1 cellular context compared by ENCODE assay signal in the genomic region with DNA sequence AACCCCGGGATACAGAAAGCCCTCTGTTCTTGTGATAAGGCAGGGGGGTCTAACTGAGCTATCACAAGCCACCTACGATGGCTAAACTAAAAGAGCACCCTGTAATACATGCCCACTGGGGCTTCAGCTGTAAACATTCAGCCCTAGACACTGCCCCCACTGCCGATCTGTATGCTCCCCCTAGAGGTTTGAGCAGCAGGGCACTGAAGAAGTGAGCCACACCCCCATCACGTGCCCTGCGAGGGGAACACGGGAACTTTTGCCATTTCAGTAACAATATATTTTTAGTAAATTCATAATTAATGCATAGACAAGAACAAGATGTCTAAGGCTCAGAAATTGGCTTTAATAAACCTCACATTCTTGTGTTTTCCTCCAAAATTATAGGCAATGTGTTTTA.
TF ChIP-seq lines count a peak whose summit lies in the region.

No MANE protein-coding gene starts in this region.

TF ChIP-seq in GM12878, 131 proteins besides CTCF, POLR2A, EP300 and RAD21 (continued from another document):
- TF ChIP-seq, protein P1, sequence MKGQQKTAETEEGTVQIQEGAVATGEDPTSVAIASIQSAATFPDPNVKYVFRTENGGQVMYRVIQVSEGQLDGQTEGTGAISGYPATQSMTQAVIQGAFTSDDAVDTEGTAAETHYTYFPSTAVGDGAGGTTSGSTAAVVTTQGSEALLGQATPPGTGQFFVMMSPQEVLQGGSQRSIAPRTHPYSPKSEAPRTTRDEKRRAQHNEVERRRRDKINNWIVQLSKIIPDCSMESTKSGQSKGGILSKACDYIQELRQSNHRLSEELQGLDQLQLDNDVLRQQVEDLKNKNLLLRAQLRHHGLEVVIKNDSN (IDR thresholded peaks at IDR 0.05; ENCODE audit: borderline replicate concordance, extremely low read length, insufficient read depth, low read depth, low read length): peak; percentile 28
- no peak for TF ChIP-seq TCF7 (IDR thresholded peaks at IDR 0.05; ENCODE audit: borderline replicate concordance)
- TF ChIP-seq POLR2AphosphoS5 (IDR thresholded peaks at IDR 0.05; ENCODE audit: low read length): no peak
TF ChIP-seq in GM12878: peak in this region for 2.
